ENCODE assay signal across 26 cellular contexts in genomic region chr2:28615691-28616090, GRCh38.
DNase-seq lines count a peak whose midpoint lies in the region; ATAC-seq and TF ChIP-seq lines count a peak whose summit lies in the region.
"Had no signal": no experiment of that assay in that cellular context is flagged by ENCODE, and none has a peak within 500 bp of the region (broad histone marks: within the 10 kb centered on the region; RNA-seq: fewer than 3 reads in every experiment).

No MANE protein-coding gene starts in this region.

- H3K36me3 ChIP-seq in gastroesophageal sphincter (no peaks in the 10 kb centered on the region), thymus (ENCODE audit: control insufficient read depth, insufficient read depth) (no peaks in the 10 kb centered on the region)
- H3K36me3 ChIP-seq: colonic mucosa, gastrocnemius medialis, HAP-1, pancreas had no signal

- H3K36me3 Mint-ChIP-seq in T-cell = no peaks in the 10 kb centered on the region
- peaks cover 8% of the 10 kb centered on the region for H3K36me3 Mint-ChIP-seq in activated naive CD4-positive, alpha-beta T cell treated with anti-CD3 and anti-CD28 coated beads, Interleukin-2, amount 10 ng/mL, durations not matched to agents 7 days and 5 days

- CTCF ChIA-PET in T-cell (lab: Charles Lee) = interaction anchor here (1.1 to 2.2 kb wide), 4 partner anchors 9 to 139 kb away, joined by 4 to 30 read pairs (median 6); no protein-coding TSS in a partner anchor
- CTCF ChIA-PET in activated naive CD4-positive, alpha-beta T cell treated with anti-CD3 and anti-CD28 coated beads, Interleukin-2, amount 10 ng/mL, durations not matched to agents 7 days and 5 days (lab: Charles Lee) = interaction anchor here (0.8 to 9.6 kb wide), 6 partner anchors 9 to 136 kb away, joined by 3 to 103 read pairs (median 8); partner anchors contain the start of gene PPP1CB

- H3K27ac Mint-ChIP-seq in T-cell = no peak overlapping the region
- H3K27ac Mint-ChIP-seq in activated naive CD4-positive, alpha-beta T cell treated with anti-CD3 and anti-CD28 coated beads, Interleukin-2, amount 10 ng/mL, durations not matched to agents 7 days and 5 days = no peak overlapping the region
- H3K27ac Mint-ChIP-seq: nephron had no signal

- no peak overlapping the region for H3K4me3 Mint-ChIP-seq in T-cell
- no peak overlapping the region for H3K4me3 Mint-ChIP-seq in activated naive CD4-positive, alpha-beta T cell treated with anti-CD3 and anti-CD28 coated beads, Interleukin-2, amount 10 ng/mL, durations not matched to agents 7 days and 5 days
- H3K4me3 Mint-ChIP-seq: activated T-cell treated with anti-CD3 and anti-CD28 coated beads, Interleukin-2, amount 50 U/mL, for 4 hours; nephron had no signal

- POLR2A ChIA-PET in T-cell (lab: Charles Lee) = interaction anchor here (0.6 to 1.4 kb wide), 11 partner anchors 9 to 728 kb away, joined by 3 to 14 read pairs (median 4); partner anchors contain the start of gene PPP1CB (in 1 of the 2)

- no peaks in the 10 kb centered on the region for H3K9me3 Mint-ChIP-seq in T-cell
- no peaks in the 10 kb centered on the region for H3K9me3 Mint-ChIP-seq in activated naive CD4-positive, alpha-beta T cell treated with anti-CD3 and anti-CD28 coated beads, Interleukin-2, amount 10 ng/mL, durations not matched to agents 7 days and 5 days
- H3K9me3 Mint-ChIP-seq: activated T-cell treated with anti-CD3 and anti-CD28 coated beads, Interleukin-2, amount 50 U/mL, for 4 hours; nephron had no signal

- 72 to 100% methylated on average over 1 to 6 of the region's 6 CpGs for WGBS in gastroesophageal sphincter (ENCODE audit: low coverage in 1 of 2), 2 donors
- WGBS in thymus = 85% methylated on average over 6 of the region's 6 CpGs

- DNase-seq in stimulated activated naive CD4-positive, alpha-beta T cell (lab: John Stamatoyannopoulos, UW) = peak in 4 of 6 experiments; percentile 9 to 78 (median 70)
- DNase-seq in stimulated activated naive CD4-positive, alpha-beta T cell treated with Interleukin-2 at 50 U/mL for 16 hours (lab: John Stamatoyannopoulos, UW) = no peak
- peak in 1 of 34 experiments; percentile 13 for DNase-seq in T-cell
- DNase-seq in coronary artery (ENCODE audit: low spot score) = no peak
- DNase-seq in AG20443 (ENCODE audit: low spot score) = no peak
- DNase-seq in activated naive CD4-positive, alpha-beta T cell treated with anti-CD3 and anti-CD28 coated beads, Interleukin-2, amount 10 ng/mL, durations not matched to agents 7 days and 5 days = no peak
- DNase-seq: activated CD4-positive, alpha-beta T cell treated with anti-CD3 and anti-CD28 coated beads for 1 hour; activated naive CD4-positive, alpha-beta T cell; activated T-cell treated with anti-CD3 and anti-CD28 coated beads, Interleukin-2, amount 50 U/mL, for 4 hours; amniotic stem cell; Calu3; colonic mucosa; gastrocnemius medialis; midbrain; NCI-H1105 treated with DMSO at 0.1 percent for 48 hours; NCI-H446; SK-N-SH; small intestine had no signal

- H3K27me3 Mint-ChIP-seq in T-cell = no peaks in the 10 kb centered on the region
- no peaks in the 10 kb centered on the region for H3K27me3 Mint-ChIP-seq in activated naive CD4-positive, alpha-beta T cell treated with anti-CD3 and anti-CD28 coated beads, Interleukin-2, amount 10 ng/mL, durations not matched to agents 7 days and 5 days

- H3K27me3 ChIP-seq in gastroesophageal sphincter (no peaks in the 10 kb centered on the region), thymus (ENCODE audit: control insufficient read depth, insufficient read depth) (no peaks in the 10 kb centered on the region)
- H3K27me3 ChIP-seq: BLaER1 treated with 17β-estradiol and CSF1 and Interleukin-3, amounts not matched to agents 10 nM and 100 nM; colonic mucosa; gastrocnemius medialis; pancreas had no signal

- H3K27ac ChIP-seq in gastroesophageal sphincter = peak overlapping the region in 3 of 4 donors; percentile 82 to 92 (median 90)
- H3K27ac ChIP-seq in thymus (ENCODE audit: low read depth) = peak overlapping the region; percentile 20
- no peak overlapping the region for H3K27ac ChIP-seq in coronary artery
- H3K27ac ChIP-seq: BLaER1 treated with 17β-estradiol and CSF1 and Interleukin-3, amounts not matched to agents 10 nM and 100 nM; colonic mucosa had no signal

- H3K4me3 ChIP-seq in gastroesophageal sphincter = no peak overlapping the region
- H3K4me3 ChIP-seq in thymus (ENCODE audit: low read length) = no peak overlapping the region
- H3K4me3 ChIP-seq in coronary artery = no peak overlapping the region
- H3K4me3 ChIP-seq: BLaER1 treated with 17β-estradiol and CSF1 and Interleukin-3, amounts not matched to agents 10 nM and 100 nM; colonic mucosa; gastrocnemius medialis; HAP-1; K562; pancreas had no signal

- no peak for TF ChIP-seq CTCF in gastroesophageal sphincter (IDR thresholded peaks at IDR 0.05)
- TF ChIP-seq CTCF in coronary artery (IDR thresholded peaks at IDR 0.05) = no peak

- ATAC-seq in T-cell (replicated peaks in 1 of 4) (peak in 3 of 4 experiments; percentile 48 to 80 (median 57)), gastroesophageal sphincter (no peak)
- ATAC-seq: esophagus mucosa, gastrocnemius medialis, K562 had no signal

- H3K4me1 Mint-ChIP-seq in T-cell = peaks cover 13 to 53% (median 48%) of the 10 kb centered on the region in 3 donors
- H3K4me1 Mint-ChIP-seq in activated naive CD4-positive, alpha-beta T cell treated with anti-CD3 and anti-CD28 coated beads, Interleukin-2, amount 10 ng/mL, durations not matched to agents 7 days and 5 days = peaks cover 49% of the 10 kb centered on the region

- H3K4me1 ChIP-seq in gastroesophageal sphincter = peaks cover 2 to 52% (median 10%) of the 10 kb centered on the region in 3 donors
- H3K4me1 ChIP-seq in thymus (ENCODE audit: control insufficient read depth, insufficient read depth, low read length) = peaks cover 36% of the 10 kb centered on the region

- TF ChIP-seq EP300 in gastroesophageal sphincter (IDR thresholded peaks at IDR 0.05) = no peak

- H3K9me3 ChIP-seq in gastroesophageal sphincter (no peaks in the 10 kb centered on the region), thymus (ENCODE audit: control insufficient read depth) (no peaks in the 10 kb centered on the region)
- H3K9me3 ChIP-seq: BLaER1 treated with 17β-estradiol and CSF1 and Interleukin-3, amounts not matched to agents 10 nM and 100 nM; colonic mucosa; gastrocnemius medialis; HAP-1; pancreas; SK-N-SH had no signal

- TF ChIP-seq POLR2A in gastroesophageal sphincter (IDR thresholded peaks at IDR 0.05) = no peak

Comparison
In these comparisons a context has a peak if more than half of its experiments do, and no peak if none do; other contexts are left out.
1. DNase-seq: peak in stimulated activated naive CD4-positive, alpha-beta T cell (4 of 6); none in stimulated activated naive CD4-positive, alpha-beta T cell treated with Interleukin-2 at 50 U/mL for 16 hours (single experiment), coronary artery (single experiment), AG20443 (single experiment) and activated naive CD4-positive, alpha-beta T cell treated with anti-CD3 and anti-CD28 coated beads, Interleukin-2, amount 10 ng/mL, durations not matched to agents 7 days and 5 days (single experiment).
2. H3K27ac ChIP-seq: peak in gastroesophageal sphincter (3 of 4) and thymus (single experiment); none in coronary artery (0 of 2).